8 cellular contexts compared by ENCODE assay signal in genomic region chr11:62678770-62679696, GRCh38. TPM values are rescaled to one million over a fixed set of nuclear protein-coding genes. Genes with fewer than 3 reads are reported as not detected.
A peak's percentile ranks its signal among the peaks of the same experiment; 100 is the strongest.
DNase-seq lines count a peak whose midpoint lies in the region; ATAC-seq and TF ChIP-seq lines count a peak whose summit lies in the region.

A gene with protein sequence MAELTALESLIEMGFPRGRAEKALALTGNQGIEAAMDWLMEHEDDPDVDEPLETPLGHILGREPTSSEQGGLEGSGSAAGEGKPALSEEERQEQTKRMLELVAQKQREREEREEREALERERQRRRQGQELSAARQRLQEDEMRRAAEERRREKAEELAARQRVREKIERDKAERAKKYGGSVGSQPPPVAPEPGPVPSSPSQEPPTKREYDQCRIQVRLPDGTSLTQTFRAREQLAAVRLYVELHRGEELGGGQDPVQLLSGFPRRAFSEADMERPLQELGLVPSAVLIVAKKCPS (minus strand): TSS chr11:62679073. CDS start chr11:62678923, 150 bp downstream.

- no peak within 1 kb of the TSS for H2BK20ac ChIP-seq in H9 (ENCODE audit: low read depth, low read length, poor library complexity, severe bottlenecking)

- no peak within 1 kb of the TSS for H3K23ac ChIP-seq in H9 (ENCODE audit: insufficient read length, low read depth, low read length)

- peak in 1 of 2 donors; percentile 58 for TF ChIP-seq POLR2A in thyroid gland (IDR thresholded peaks at IDR 0.05)

- no peaks in the 10 kb centered on the region for H3K9me3 ChIP-seq in H9 (ENCODE audit: control insufficient read depth, low read depth, low read length)
- H3K9me3 ChIP-seq in parathyroid adenoma (ENCODE audit: control insufficient read depth, low read length): no peaks in the 10 kb centered on the region
- no peaks in the 10 kb centered on the region for H3K9me3 ChIP-seq in thyroid gland

- H2BK12ac ChIP-seq in H9 (ENCODE audit: insufficient read length, low read depth, low read length): no peak within 1 kb of the TSS

- peaks cover 15 to 20% of the 10 kb centered on the region in 2 experiments for H3K4me1 Mint-ChIP-seq in H9
- peaks cover 20% of the 10 kb centered on the region for H3K4me1 Mint-ChIP-seq in activated naive CD8-positive, alpha-beta T cell treated with anti-CD3 and anti-CD28 coated beads, Interleukin-2, amount 10 ng/mL, durations not matched to agents 7 days and 5 days

- peak; percentile 79 for ATAC-seq in activated naive CD8-positive, alpha-beta T cell treated with anti-CD3 and anti-CD28 coated beads, Interleukin-2, amount 10 ng/mL, durations not matched to agents 7 days and 5 days (ENCODE audit: low read depth)
- ATAC-seq in Right ventricle myocardium inferior: peak; percentile 89

- H3K4me2 ChIP-seq in H9 (ENCODE audit: insufficient read depth, insufficient read length, low read length) (peak within 1 kb of the TSS; percentile 79), parathyroid adenoma (ENCODE audit: low read length) (peak within 1 kb of the TSS; percentile 77)

- H2BK15ac ChIP-seq in H9 (ENCODE audit: low read depth, low read length): no peak within 1 kb of the TSS

- no peaks in the 10 kb centered on the region for H3K79me1 ChIP-seq in H9 (ENCODE audit: insufficient read depth, low read depth, low read length, poor library complexity, severe bottlenecking)

- no peak within 1 kb of the TSS for H2BK5ac ChIP-seq in H9 (ENCODE audit: insufficient read length, low read length)

- H3K4me1 ChIP-seq in H9 (ENCODE audit: insufficient read depth, low read length) (no peaks in the 10 kb centered on the region), parathyroid adenoma (peaks cover 3% of the 10 kb centered on the region), thyroid gland (peaks cover 6 to 20% of the 10 kb centered on the region in 2 donors)

- H3K9ac ChIP-seq in H9 (ENCODE audit: extremely low read depth, insufficient read length, low read length) (peak within 1 kb of the TSS; percentile 86), parathyroid adenoma (peak within 1 kb of the TSS; percentile 67)

- no peak within 1 kb of the TSS for H2AK5ac ChIP-seq in H9 (ENCODE audit: insufficient read length, low read length)

- DNase-seq in DMS153 (lab: John Stamatoyannopoulos, UW) (peak; percentile 56), H9 (peak; percentile 81), NCI-H1105 treated with DMSO at 0.1 percent for 48 hours (lab: John Stamatoyannopoulos, UW) (peak; percentile 85), SW 1271 (lab: John Stamatoyannopoulos, UW) (peak; percentile 71 to 84), Right ventricle myocardium inferior (ENCODE audit: missing footprints) (peak; percentile 95), thyroid gland (peak; percentile 88)
- DNase-seq in activated naive CD8-positive, alpha-beta T cell treated with anti-CD3 and anti-CD28 coated beads, Interleukin-2, amount 10 ng/mL, durations not matched to agents 7 days and 5 days: peak; percentile 82

- H3K27ac ChIP-seq in H9 (ENCODE audit: insufficient read length, low read depth, low read length) (peak within 1 kb of the TSS; percentile 12), parathyroid adenoma (peak within 1 kb of the TSS; percentile 85), thyroid gland (peak within 1 kb of the TSS; percentile 77 to 82 (median 80))

- H3K9me3 Mint-ChIP-seq in H9: 0 out of 5 replicates have a peak, but pooled peaks cover 0 to 2% of the 10 kb centered on the region in 2 experiments
- H3K9me3 Mint-ChIP-seq in activated naive CD8-positive, alpha-beta T cell treated with anti-CD3 and anti-CD28 coated beads, Interleukin-2, amount 10 ng/mL, durations not matched to agents 7 days and 5 days: no peaks in the 10 kb centered on the region

- no peak within 1 kb of the TSS for H3K4ac ChIP-seq in H9 (ENCODE audit: low read depth, low read length)

- H3K4me3 ChIP-seq in parathyroid adenoma (ENCODE audit: low read depth, low read length) (peak within 1 kb of the TSS; percentile 91), thyroid gland (replicated peaks in 1 of 3) (peak within 1 kb of the TSS; percentile 69 to 98 (median 82))

- H3K27me3 ChIP-seq in H9 (ENCODE audit: insufficient read depth, low read length): no peaks in the 10 kb centered on the region
- no peaks in the 10 kb centered on the region for H3K27me3 ChIP-seq in parathyroid adenoma (ENCODE audit: control insufficient read depth, insufficient read depth, low read length)
- H3K27me3 ChIP-seq in thyroid gland: no peaks in the 10 kb centered on the region

- H4K8ac ChIP-seq in H9 (replicated peaks; ENCODE audit: insufficient read length, low read depth, low read length): no peak within 1 kb of the TSS

- TF ChIP-seq CTCF in H9 (conservative IDR thresholded peaks at IDR 0.05) (no peak), parathyroid adenoma (IDR thresholded peaks at IDR 0.05) (no peak), thyroid gland (IDR thresholded peaks at IDR 0.05) (peak in 1 of 6 experiments; percentile 10)

- no peak within 1 kb of the TSS for H3T11ph ChIP-seq in H9 (ENCODE audit: low read length)

- H3K14ac ChIP-seq in H9 (ENCODE audit: insufficient read depth, low read length): peak within 1 kb of the TSS; percentile 66

- H3K27ac Mint-ChIP-seq in H9: peak within 1 kb of the TSS; percentile 70 to 96 (median 91); a peak in 6 of 7 replicates
- H3K27ac Mint-ChIP-seq in activated naive CD8-positive, alpha-beta T cell treated with anti-CD3 and anti-CD28 coated beads, Interleukin-2, amount 10 ng/mL, durations not matched to agents 7 days and 5 days: peak within 1 kb of the TSS; percentile 88

- peak within 1 kb of the TSS; percentile 85 to 92 for H3K4me3 Mint-ChIP-seq in H9
- H3K4me3 Mint-ChIP-seq in activated naive CD8-positive, alpha-beta T cell treated with anti-CD3 and anti-CD28 coated beads, Interleukin-2, amount 10 ng/mL, durations not matched to agents 7 days and 5 days: peak within 1 kb of the TSS; percentile 85

- POLR2A ChIA-PET in activated naive CD8-positive, alpha-beta T cell treated with anti-CD3 and anti-CD28 coated beads, Interleukin-2, amount 10 ng/mL, durations not matched to agents 7 days and 5 days (lab: Charles Lee): interaction anchor here (0.6 to 2.8 kb wide), 11 partner anchors 12 to 202 kb away, joined by 3 to 13 read pairs (median 4); partner anchors contain the start of genes C11orf98, CSKMT, HNRNPUL2 and SLC3A2

- no CpG with 5 or more reads among the region's 55 CpGs for WGBS in H9 (ENCODE audit: extremely low coverage, insufficient read length, low lambda C conversion rate)
- WGBS in thyroid gland, 2 donors: 10 to 40% methylated on average over 10 to 33 of the region's 55 CpGs

- no peaks in the 10 kb centered on the region for H3K27me3 Mint-ChIP-seq in H9 (ENCODE audit: low read depth)
- H3K27me3 Mint-ChIP-seq in activated naive CD8-positive, alpha-beta T cell treated with anti-CD3 and anti-CD28 coated beads, Interleukin-2, amount 10 ng/mL, durations not matched to agents 7 days and 5 days: no peaks in the 10 kb centered on the region

- no peaks in the 10 kb centered on the region for H4K20me1 ChIP-seq in H9 (ENCODE audit: control insufficient read depth, insufficient read depth, insufficient read length)

- peak within 1 kb of the TSS; percentile 72 for H3K18ac ChIP-seq in H9 (ENCODE audit: insufficient read length, low read depth, low read length)

- no peak within 1 kb of the TSS for H2BK120ac ChIP-seq in H9 (ENCODE audit: low read depth, low read length, poor library complexity, severe bottlenecking)

- H4K5ac ChIP-seq in H9 (ENCODE audit: insufficient read length, low read depth, low read length): peak within 1 kb of the TSS; percentile 19

- H3K79me2 ChIP-seq in H9 (ENCODE audit: insufficient read depth, low read length) (no peaks in the 10 kb centered on the region), parathyroid adenoma (no peaks in the 10 kb centered on the region)

- H3K56ac ChIP-seq in H9 (ENCODE audit: insufficient read length, low read depth, low read length): no peak within 1 kb of the TSS

- no peak within 1 kb of the TSS for H2AFZ ChIP-seq in H9 (ENCODE audit: low read length)
- peak within 1 kb of the TSS; percentile 93 for H2AFZ ChIP-seq in parathyroid adenoma

- H3K36me3 ChIP-seq in parathyroid adenoma (ENCODE audit: control insufficient read depth, insufficient read depth, low read length): no peaks in the 10 kb centered on the region
- H3K36me3 ChIP-seq in thyroid gland: peaks cover 12% of the 10 kb centered on the region in 2 donors

- intact Hi-C loops in Right ventricle myocardium inferior (cut with DNase I): loop anchor here (5.0 kb wide), 1 partner anchor 277 kb away; no protein-coding TSS in a partner anchor
- intact Hi-C loops in thyroid gland (cut with DNase I): no loop called here

- no peak within 1 kb of the TSS for H4K91ac ChIP-seq in H9 (ENCODE audit: insufficient read length, low read depth, low read length)

- peaks cover 8% of the 10 kb centered on the region for H3K23me2 ChIP-seq in H9 (ENCODE audit: insufficient read length, low read depth, low read length, poor library complexity, severe bottlenecking)

- peaks cover 14 to 35% (median 33%) of the 10 kb centered on the region in 3 experiments; a peak in 6 of 7 replicates for H3K36me3 Mint-ChIP-seq in H9 (ENCODE audit: insufficient read depth in 1 of 3, low read depth in 3 of 3)
- H3K36me3 Mint-ChIP-seq in activated naive CD8-positive, alpha-beta T cell treated with anti-CD3 and anti-CD28 coated beads, Interleukin-2, amount 10 ng/mL, durations not matched to agents 7 days and 5 days: peaks cover 10% of the 10 kb centered on the region

RNA-seq across cellular contexts. Expression of the gene that starts here (rescaled TPM):
- total RNA-seq in H9 (2021) (110 and 118 TPM in 2 replicates), Right ventricle myocardium inferior (88.9 TPM), thyroid gland (100 to 1,000 TPM; 120 to 184 (median 149) TPM)
- total RNA-seq in activated naive CD8-positive, alpha-beta T cell treated with anti-CD3 and anti-CD28 coated beads, Interleukin-2, amount 10 ng/mL, durations not matched to agents 7 days and 5 days: 100 to 1,000 TPM; 135 to 136 TPM

Comparison
In these comparisons a context has a peak if more than half of its experiments do, and no peak if none do; other contexts are left out.
1. Peak in every context shown above with its lines: DNase-seq, ATAC-seq, H3K4me3 ChIP-seq and H3K27ac ChIP-seq.
2. H3K27ac ChIP-seq: peak in every context shown above with its lines; median percentile 85 in parathyroid adenoma; 80 in thyroid gland; 12 in H9.